8 cellular contexts compared by ENCODE assay signal in the genomic region with DNA sequence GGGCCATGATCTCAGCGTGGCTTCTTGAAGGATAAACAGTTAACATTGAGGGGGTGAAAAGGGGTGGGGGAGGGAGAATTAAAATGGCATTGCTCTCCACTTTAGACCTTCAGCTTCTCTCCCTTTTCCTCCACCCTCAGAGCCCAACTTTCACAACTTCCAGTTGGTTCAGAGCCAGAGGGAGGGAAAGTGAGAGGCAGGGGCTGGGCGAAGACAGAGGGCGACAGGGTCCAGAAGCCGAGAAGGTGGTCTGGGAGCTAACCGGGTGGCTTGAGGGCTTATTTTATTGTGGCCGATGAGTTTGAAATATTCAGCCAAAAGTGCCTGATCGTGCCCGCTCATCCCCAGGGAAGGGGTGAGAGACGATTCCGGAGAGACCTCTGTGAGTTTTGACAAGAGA. TPM values are rescaled to one million over a fixed set of nuclear protein-coding genes. Genes with fewer than 3 reads are reported as not detected.
DNase-seq lines count a peak whose midpoint lies in the region; ATAC-seq and TF ChIP-seq lines count a peak whose summit lies in the region.

No MANE protein-coding gene starts in this region.

- ATAC-seq in HG03039 (IDR thresholded peaks at IDR 0.05; ENCODE audit: unreplicated experiment) (no peak), GM21619 (IDR thresholded peaks at IDR 0.05; ENCODE audit: unreplicated experiment) (no peak)

- peaks cover 44% of the 10 kb centered on the region for H3K27me3 Mint-ChIP-seq in activated naive CD8-positive, alpha-beta T cell
- peaks cover 81% of the 10 kb centered on the region for H3K27me3 Mint-ChIP-seq in activated naive CD8-positive, alpha-beta T cell treated with anti-CD3 and anti-CD28 coated beads for 36 hours
- H3K27me3 Mint-ChIP-seq in mesothelial cell of epicardium (ENCODE audit: low read depth): peaks cover 18% of the 10 kb centered on the region

- H3K9me3 Mint-ChIP-seq in activated naive CD8-positive, alpha-beta T cell (ENCODE audit: low read depth): no peaks in the 10 kb centered on the region
- no peaks in the 10 kb centered on the region for H3K9me3 Mint-ChIP-seq in activated naive CD8-positive, alpha-beta T cell treated with anti-CD3 and anti-CD28 coated beads for 36 hours
- H3K9me3 Mint-ChIP-seq in mesothelial cell of epicardium: no peaks in the 10 kb centered on the region

- 0 to 33% methylated on average over 1 to 10 of the region's 10 CpGs for WGBS in transverse colon (ENCODE audit: low coverage in 1 of 2), 2 donors

- in situ Hi-C loops in transverse colon (cut with MboI; ENCODE audit: low pct_ligation_motif_present in 1 of 4, low pct_unique_long_range_greater_than_20kb in 1 of 4, low sequenced_read_pairs in 3 of 4): loop anchor here in 1 of 4 donors (25.0 kb wide), 1 partner anchor 385 kb away; no protein-coding TSS in a partner anchor

- no peak for TF ChIP-seq CTCF in mesothelial cell of epicardium (IDR thresholded peaks at IDR 0.05; ENCODE audit: unreplicated experiment)
- no peak for TF ChIP-seq CTCF in transverse colon (IDR thresholded peaks at IDR 0.05)

- no peak for TF ChIP-seq POLR2A in transverse colon (IDR thresholded peaks at IDR 0.05)

- H3K4me1 ChIP-seq in transverse colon: peaks cover 4 to 43% (median 34%) of the 10 kb centered on the region in 4 donors

- peak overlapping the region; percentile 85 for H3K4me3 Mint-ChIP-seq in activated naive CD8-positive, alpha-beta T cell
- H3K4me3 Mint-ChIP-seq in activated naive CD8-positive, alpha-beta T cell treated with anti-CD3 and anti-CD28 coated beads for 36 hours: no peak overlapping the region
- H3K4me3 Mint-ChIP-seq in mesothelial cell of epicardium: peak overlapping the region; percentile 84

- peak overlapping the region; percentile 6 to 59 (median 54) for H3K4me3 ChIP-seq in transverse colon

- H3K27ac Mint-ChIP-seq in activated naive CD8-positive, alpha-beta T cell: no peak overlapping the region
- H3K27ac Mint-ChIP-seq in activated naive CD8-positive, alpha-beta T cell treated with anti-CD3 and anti-CD28 coated beads for 36 hours: no peak overlapping the region
- H3K27ac Mint-ChIP-seq in mesothelial cell of epicardium: peak overlapping the region; percentile 87

- peaks cover 45% of the 10 kb centered on the region for H3K27me3 ChIP-seq in transverse colon

- H3K4me1 Mint-ChIP-seq in activated naive CD8-positive, alpha-beta T cell (ENCODE audit: low read depth): peaks cover 36% of the 10 kb centered on the region
- H3K4me1 Mint-ChIP-seq in activated naive CD8-positive, alpha-beta T cell treated with anti-CD3 and anti-CD28 coated beads for 36 hours: peaks cover 27% of the 10 kb centered on the region
- peaks cover 56% of the 10 kb centered on the region for H3K4me1 Mint-ChIP-seq in mesothelial cell of epicardium

- no peaks in the 10 kb centered on the region for H3K9me3 ChIP-seq in transverse colon

- no peaks in the 10 kb centered on the region for H3K36me3 ChIP-seq in transverse colon

- intact Hi-C loops in transverse colon (cut with DNase I; ENCODE audit: low total_unique reads): loop anchor here (10.0 kb wide), 1 partner anchor 222 kb away; no protein-coding TSS in a partner anchor

- H3K27ac ChIP-seq in transverse colon: peak overlapping the region; percentile 80 to 89 (median 83)

- H3K36me3 Mint-ChIP-seq in activated naive CD8-positive, alpha-beta T cell: no peaks in the 10 kb centered on the region
- H3K36me3 Mint-ChIP-seq in activated naive CD8-positive, alpha-beta T cell treated with anti-CD3 and anti-CD28 coated beads for 36 hours: no peaks in the 10 kb centered on the region
- peaks cover 11% of the 10 kb centered on the region for H3K36me3 Mint-ChIP-seq in mesothelial cell of epicardium

- no peak for TF ChIP-seq EP300 in transverse colon (IDR thresholded peaks at IDR 0.05; ENCODE audit: low read depth)

- DNase-seq in activated naive CD8-positive, alpha-beta T cell treated with anti-CD3 and anti-CD28 coated beads for 36 hours: no peak
- DNase-seq in cerebellar cortex (ENCODE audit: low spot score): peak; percentile 24
- no peak for DNase-seq in mesothelial cell of epicardium (ENCODE audit: low spot score in 2 of 2, unreplicated experiment in 2 of 2)
- DNase-seq in transverse colon: no peak
- DNase-seq in T-helper 9 cell: no peak

RNA-seq across cellular contexts. Expression of gene BMP4, which starts 4.1 kb away (rescaled TPM):
- total RNA-seq in activated naive CD8-positive, alpha-beta T cell treated with anti-CD3 and anti-CD28 coated beads for 36 hours: not detected
- total RNA-seq in mesothelial cell of epicardium (27.6 to 35.2 TPM (median 34.2 TPM) in 3 replicates), transverse colon (10 to 100 TPM in 3 of 4 donors, 1 to 10 TPM in 1; 7.2 to 56.5 (median 12.4) TPM)

Comparison
In these comparisons a context has a peak if more than half of its experiments do, and no peak if none do; other contexts are left out.
1. RNA of gene BMP4, which starts 4.1 kb away (total RNA-seq): 27.6 to 35.2 TPM in mesothelial cell of epicardium and 7.2 to 56.5 TPM in transverse colon; not detected in activated naive CD8-positive, alpha-beta T cell treated with anti-CD3 and anti-CD28 coated beads for 36 hours; every median in the first group is over 4 times any median in the second.